In genomic region chr2:46747297-46747818, GRCh38 we compare ENCODE assay signal across 1 cellular context.
TF ChIP-seq lines count a peak whose summit lies in the region.

No MANE protein-coding gene starts in this region.

TF ChIP-seq in SK-N-SH, 30 proteins besides CTCF, POLR2A, EP300 and RAD21 (continued from another document):
- TF ChIP-seq, protein P1, sequence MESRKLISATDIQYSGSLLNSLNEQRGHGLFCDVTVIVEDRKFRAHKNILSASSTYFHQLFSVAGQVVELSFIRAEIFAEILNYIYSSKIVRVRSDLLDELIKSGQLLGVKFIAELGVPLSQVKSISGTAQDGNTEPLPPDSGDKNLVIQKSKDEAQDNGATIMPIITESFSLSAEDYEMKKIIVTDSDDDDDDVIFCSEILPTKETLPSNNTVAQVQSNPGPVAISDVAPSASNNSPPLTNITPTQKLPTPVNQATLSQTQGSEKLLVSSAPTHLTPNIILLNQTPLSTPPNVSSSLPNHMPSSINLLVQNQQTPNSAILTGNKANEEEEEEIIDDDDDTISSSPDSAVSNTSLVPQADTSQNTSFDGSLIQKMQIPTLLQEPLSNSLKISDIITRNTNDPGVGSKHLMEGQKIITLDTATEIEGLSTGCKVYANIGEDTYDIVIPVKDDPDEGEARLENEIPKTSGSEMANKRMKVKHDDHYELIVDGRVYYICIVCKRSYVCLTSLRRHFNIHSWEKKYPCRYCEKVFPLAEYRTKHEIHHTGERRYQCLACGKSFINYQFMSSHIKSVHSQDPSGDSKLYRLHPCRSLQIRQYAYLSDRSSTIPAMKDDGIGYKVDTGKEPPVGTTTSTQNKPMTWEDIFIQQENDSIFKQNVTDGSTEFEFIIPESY (IDR thresholded peaks at IDR 0.05; ENCODE audit: borderline replicate concordance, low read depth) = no peak
- TF ChIP-seq, protein P2, sequence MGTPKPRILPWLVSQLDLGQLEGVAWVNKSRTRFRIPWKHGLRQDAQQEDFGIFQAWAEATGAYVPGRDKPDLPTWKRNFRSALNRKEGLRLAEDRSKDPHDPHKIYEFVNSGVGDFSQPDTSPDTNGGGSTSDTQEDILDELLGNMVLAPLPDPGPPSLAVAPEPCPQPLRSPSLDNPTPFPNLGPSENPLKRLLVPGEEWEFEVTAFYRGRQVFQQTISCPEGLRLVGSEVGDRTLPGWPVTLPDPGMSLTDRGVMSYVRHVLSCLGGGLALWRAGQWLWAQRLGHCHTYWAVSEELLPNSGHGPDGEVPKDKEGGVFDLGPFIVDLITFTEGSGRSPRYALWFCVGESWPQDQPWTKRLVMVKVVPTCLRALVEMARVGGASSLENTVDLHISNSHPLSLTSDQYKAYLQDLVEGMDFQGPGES (IDR thresholded peaks at IDR 0.05; ENCODE audit: low read depth, low read length) = no peak
- TF ChIP-seq GABPA (IDR thresholded peaks at IDR 0.05; ENCODE audit: low read depth) = no peak
